Comparison of ENCODE assay signal across 19 cellular contexts in the genomic region with DNA sequence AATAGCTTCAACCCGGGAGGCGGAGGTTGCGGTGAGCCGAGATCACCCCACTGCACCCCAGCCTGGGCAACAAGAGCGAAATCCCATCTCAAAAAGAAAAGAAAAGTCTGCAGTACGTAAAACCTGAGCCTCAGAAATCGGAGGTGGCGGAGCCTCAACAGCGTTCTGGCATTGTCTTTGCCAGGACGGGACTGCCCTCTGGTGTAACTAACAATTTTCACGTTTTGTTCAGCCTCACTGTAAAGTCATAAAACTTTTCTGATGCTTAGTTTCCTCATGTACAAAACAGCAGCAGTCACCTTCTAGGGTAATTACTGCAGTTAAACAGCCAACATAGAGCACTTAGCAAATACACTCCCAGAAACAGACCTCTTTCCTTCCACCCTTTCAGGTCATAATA.
DNase-seq lines count a peak whose midpoint lies in the region; ATAC-seq, FAIRE-seq and TF ChIP-seq lines count a peak whose summit lies in the region.
"Had no signal": no experiment of that assay in that cellular context is flagged by ENCODE, and none has a peak within 500 bp of the region (broad histone marks: within the 10 kb centered on the region; RNA-seq: fewer than 3 reads in every experiment).

No MANE protein-coding gene starts in this region.

- H3K79me2 ChIP-seq in OCI-LY7 (ENCODE audit: insufficient read depth, low read depth, low read length), result peaks cover 7% of the 10 kb centered on the region; the same call in 1 of the 2 replicates

- no peak overlapping the region for H2AFZ ChIP-seq in OCI-LY7 (ENCODE audit: low read length)

- H3K9me2 ChIP-seq in OCI-LY7 (ENCODE audit: insufficient read depth, low read length), result no peaks in the 10 kb centered on the region

- H3K27me3 ChIP-seq in Caco-2 (replicated peaks; ENCODE audit: control insufficient read depth, insufficient read depth, low read length), result no peaks in the 10 kb centered on the region
- H3K27me3 ChIP-seq: ascending aorta had no signal

- DNase-seq in A549 (ENCODE audit: low read depth in 1 of 2, low spot score in 1 of 2) (peak in 1 of 2 experiments; percentile 18), Caco-2 (peak; percentile 40 to 42), OCI-LY7 (ENCODE audit: low spot score) (no peak), fibroblast of villous mesenchyme (ENCODE audit: low read depth) (no peak), GM13976 (ENCODE audit: low spot score) (no peak), NCI-H345 (lab: John Stamatoyannopoulos, UW) (no peak)
- no peak for DNase-seq in activated effector memory CD4-positive, alpha-beta T cell treated with anti-CD3 and anti-CD28 coated beads, Interleukin-2, amount 50 U/mL, for 16 hours
- DNase-seq: activated CD4-positive, alpha-beta T cell treated with anti-CD3 and anti-CD28 coated beads, Interleukin-2, amount 50 U/mL, for 1 hour; C1 segment of cervical spinal cord; GDM1; left ventricle myocardium inferior; stimulated activated CD8-positive, alpha-beta memory T cell treated with anti-CD3 and anti-CD28 coated beads, Interleukin-4, amount 100 ng/mL, for 48 hours had no signal

- TF ChIP-seq CTCF in A549 (IDR thresholded peaks at IDR 0.05) (no peak), Caco-2 (IDR thresholded peaks at IDR 0.05; ENCODE audit: insufficient read depth in 1 of 2, low read depth in 1 of 2, low read length in 1 of 2, severe bottlenecking in 1 of 2, unreplicated experiment in 1 of 2) (peak in 1 of 2 experiments; percentile 25), OCI-LY7 (conservative IDR thresholded peaks at IDR 0.05; ENCODE audit: low read length) (peak; percentile 37; the same call in 1 of the 2 replicates), fibroblast of villous mesenchyme (IDR thresholded peaks at IDR 0.05; ENCODE audit: insufficient read depth, low read depth, low read length) (peak; percentile 20), GM13976 (IDR thresholded peaks at IDR 0.05; ENCODE audit: borderline replicate concordance, control extremely low read depth, extremely low read depth, insufficient read depth, missing control alignments) (no peak)

- 0 out of 6 replicates have a peak overlapping the region, but pooled peaks of 1 of the 2 experiments have one; percentile 27 for H3K27ac ChIP-seq in A549
- H3K27ac ChIP-seq in OCI-LY7 (ENCODE audit: low read depth, low read length, poor library complexity, severe bottlenecking), result no peak overlapping the region
- H3K27ac ChIP-seq: ascending aorta, left ventricle myocardium inferior had no signal

- no TSS peak for BruUV-seq in Caco-2 (replicated peaks; lab: Mats Ljungman, UMichigan)
- no TSS peak for BruUV-seq in OCI-LY7 (replicated peaks; lab: Mats Ljungman, UMichigan)

- H3K27me3 Mint-ChIP-seq in Caco-2 (ENCODE audit: insufficient read depth, unreplicated experiment), result no peaks in the 10 kb centered on the region
- H3K27me3 Mint-ChIP-seq: activated T-helper 17 cell treated with anti-CD3 and anti-CD28 coated beads, Interleukin-2, amount 50 U/mL, for 72 hours; dendritic cell treated with granulocyte-macrophage colony-stimulating factor and Interleukin-4, amounts not matched to agents 40 ng/mL and 50 ng/mL, for 4 days; naive thymus-derived CD8-positive, alpha-beta T cell had no signal

- H4K20me1 ChIP-seq in OCI-LY7 (ENCODE audit: insufficient read depth, low read length), result no peaks in the 10 kb centered on the region

- no peak for FAIRE-seq in A549 (lab: Jason Lieb, UNC)
- FAIRE-seq: GM19239 had no signal

- 91% methylated on average over 11 of the region's 11 CpGs for WGBS in A549 (ENCODE audit: missing lambda C conversion rate)

- H3K9me3 ChIP-seq in A549 (no peaks in the 10 kb centered on the region), Caco-2 (no peaks in the 10 kb centered on the region), OCI-LY7 (ENCODE audit: low read length) (no peaks in the 10 kb centered on the region)
- H3K9me3 ChIP-seq: ascending aorta, left ventricle myocardium inferior had no signal

- TF ChIP-seq EP300 in A549 (IDR thresholded peaks at IDR 0.05), result no peak

- no peak for TF ChIP-seq POLR2A in A549 (IDR thresholded peaks at IDR 0.05; ENCODE audit: low read length)

- ATAC-seq in A549 (no peak), GM21447 (IDR thresholded peaks at IDR 0.05; ENCODE audit: unreplicated experiment) (no peak)
- ATAC-seq: activated T-helper 17 cell treated with anti-CD3 and anti-CD28 coated beads, Interleukin-2, amount 50 U/mL, for 72 hours; naive thymus-derived CD8-positive, alpha-beta T cell; Right ventricle myocardium inferior had no signal

- H3K9me3 Mint-ChIP-seq in Caco-2 (ENCODE audit: unreplicated experiment), result no peaks in the 10 kb centered on the region
- H3K9me3 Mint-ChIP-seq: activated T-helper 17 cell treated with anti-CD3 and anti-CD28 coated beads, Interleukin-2, amount 50 U/mL, for 72 hours; dendritic cell treated with granulocyte-macrophage colony-stimulating factor and Interleukin-4, amounts not matched to agents 40 ng/mL and 50 ng/mL, for 4 days; naive thymus-derived CD8-positive, alpha-beta T cell had no signal

- no peak overlapping the region for H3K27ac Mint-ChIP-seq in Caco-2 (ENCODE audit: unreplicated experiment)
- H3K27ac Mint-ChIP-seq: activated T-helper 17 cell treated with anti-CD3 and anti-CD28 coated beads, Interleukin-2, amount 50 U/mL, for 72 hours; dendritic cell treated with granulocyte-macrophage colony-stimulating factor and Interleukin-4, amounts not matched to agents 40 ng/mL and 50 ng/mL, for 4 days; naive thymus-derived CD8-positive, alpha-beta T cell had no signal

- H3K36me3 ChIP-seq in Caco-2 (ENCODE audit: control insufficient read depth, insufficient read depth, low read length), result no peaks in the 10 kb centered on the region; the same call in none of the 2 replicates
- no peaks in the 10 kb centered on the region for H3K36me3 ChIP-seq in OCI-LY7 (ENCODE audit: insufficient read depth, low read length)
- H3K36me3 ChIP-seq: ascending aorta, left ventricle myocardium inferior had no signal

- peaks cover 12% of the 10 kb centered on the region for H3K4me1 Mint-ChIP-seq in Caco-2 (ENCODE audit: low read depth, unreplicated experiment)

- H3K4me3 ChIP-seq in A549, result no peak overlapping the region
- H3K4me3 ChIP-seq in Caco-2 (ENCODE audit: low read depth, low read length), result no peak overlapping the region
- H3K4me3 ChIP-seq in OCI-LY7 (ENCODE audit: low read depth, low read length, poor library complexity, severe bottlenecking), result no peak overlapping the region
- H3K4me3 ChIP-seq in fibroblast of villous mesenchyme (ENCODE audit: low read depth, low read length), result no peak overlapping the region
- H3K4me3 ChIP-seq: ascending aorta, left ventricle myocardium inferior had no signal

- in situ Hi-C loops in GM13976 (cut with MboI; ENCODE audit: low sequenced_read_pairs, unreplicated experiment), result no loop called here

- TF ChIP-seq RAD21 in A549 (conservative IDR thresholded peaks at IDR 0.05 in 1 of 2, IDR thresholded peaks at IDR 0.05 in 1 of 2), result peak; percentile 29 to 48; a peak in 2 of 5 replicates

- H3K4me1 ChIP-seq in A549, result peaks cover 54% of the 10 kb centered on the region
- peaks cover 20% of the 10 kb centered on the region for H3K4me1 ChIP-seq in Caco-2
- H3K4me1 ChIP-seq in OCI-LY7 (ENCODE audit: insufficient read depth, low read length, poor library complexity, severe bottlenecking), result peaks cover 38% of the 10 kb centered on the region
- H3K4me1 ChIP-seq: ascending aorta, left ventricle myocardium inferior had no signal

- H3K4me2 ChIP-seq in A549 (no peak overlapping the region), OCI-LY7 (ENCODE audit: low read length) (no peak overlapping the region)

- peaks cover 42% of the 10 kb centered on the region for H3K36me3 Mint-ChIP-seq in Caco-2 (ENCODE audit: insufficient read depth, unreplicated experiment)
- H3K36me3 Mint-ChIP-seq: naive thymus-derived CD8-positive, alpha-beta T cell had no signal

- POLR2A ChIA-PET in A549 (lab: Yijun Ruan, JAX) (no interaction called here), Caco-2 (lab: Charles Lee) (no interaction called here), OCI-LY7 (lab: Charles Lee) (interaction anchor here (0.6 kb wide), 1 partner anchor 15 kb away, joined by 4 read pairs; no protein-coding TSS in a partner anchor)

- no peak overlapping the region for H3K4me3 Mint-ChIP-seq in Caco-2 (ENCODE audit: unreplicated experiment)
- H3K4me3 Mint-ChIP-seq: activated T-helper 17 cell treated with anti-CD3 and anti-CD28 coated beads, Interleukin-2, amount 50 U/mL, for 72 hours; dendritic cell treated with granulocyte-macrophage colony-stimulating factor and Interleukin-4, amounts not matched to agents 40 ng/mL and 50 ng/mL, for 4 days; naive thymus-derived CD8-positive, alpha-beta T cell had no signal

- CTCF ChIA-PET in A549 (lab: Yijun Ruan, JAX), result no interaction called here
- CTCF ChIA-PET in Caco-2 (lab: Charles Lee), result no interaction called here
- CTCF ChIA-PET in OCI-LY7 (lab: Charles Lee; ENCODE audit: unreplicated experiment), result no interaction called here

- intact Hi-C loops in Caco-2 (cut with micrococcal nuclease; ENCODE audit: unreplicated experiment) (loop anchor here (1.0 to 5.0 kb wide), 2 partner anchors 183 to 209 kb away; no protein-coding TSS in a partner anchor), OCI-LY7 (cut with micrococcal nuclease; ENCODE audit: unreplicated experiment) (no loop called here)

TF ChIP-seq in A549, 52 proteins besides CTCF, POLR2A, EP300 and RAD21:
- peak; percentile 23; the same call in 1 of the 3 replicates for TF ChIP-seq SMC3 (IDR thresholded peaks at IDR 0.05)
- no peak for TF ChIP-seq RARB (CRISPR knock-in tag; IDR thresholded peaks at IDR 0.05)
TF ChIP-seq in A549: peak in this region for 1.

Comparison
In these comparisons a context has a peak if more than half of its experiments do, and no peak if none do; other contexts are left out.
1. DNase-seq: peak in Caco-2 (2 of 2); none in OCI-LY7 (single experiment), fibroblast of villous mesenchyme (single experiment), GM13976 (single experiment), activated effector memory CD4-positive, alpha-beta T cell treated with anti-CD3 and anti-CD28 coated beads, Interleukin-2, amount 50 U/mL, for 16 hours (single experiment) and NCI-H345 (single experiment).
2. CTCF ChIP-seq: peak in OCI-LY7 (single experiment) and fibroblast of villous mesenchyme (single experiment); none in A549 (single experiment) and GM13976 (single experiment).